8 cellular contexts compared by ENCODE assay signal in the genomic region with DNA sequence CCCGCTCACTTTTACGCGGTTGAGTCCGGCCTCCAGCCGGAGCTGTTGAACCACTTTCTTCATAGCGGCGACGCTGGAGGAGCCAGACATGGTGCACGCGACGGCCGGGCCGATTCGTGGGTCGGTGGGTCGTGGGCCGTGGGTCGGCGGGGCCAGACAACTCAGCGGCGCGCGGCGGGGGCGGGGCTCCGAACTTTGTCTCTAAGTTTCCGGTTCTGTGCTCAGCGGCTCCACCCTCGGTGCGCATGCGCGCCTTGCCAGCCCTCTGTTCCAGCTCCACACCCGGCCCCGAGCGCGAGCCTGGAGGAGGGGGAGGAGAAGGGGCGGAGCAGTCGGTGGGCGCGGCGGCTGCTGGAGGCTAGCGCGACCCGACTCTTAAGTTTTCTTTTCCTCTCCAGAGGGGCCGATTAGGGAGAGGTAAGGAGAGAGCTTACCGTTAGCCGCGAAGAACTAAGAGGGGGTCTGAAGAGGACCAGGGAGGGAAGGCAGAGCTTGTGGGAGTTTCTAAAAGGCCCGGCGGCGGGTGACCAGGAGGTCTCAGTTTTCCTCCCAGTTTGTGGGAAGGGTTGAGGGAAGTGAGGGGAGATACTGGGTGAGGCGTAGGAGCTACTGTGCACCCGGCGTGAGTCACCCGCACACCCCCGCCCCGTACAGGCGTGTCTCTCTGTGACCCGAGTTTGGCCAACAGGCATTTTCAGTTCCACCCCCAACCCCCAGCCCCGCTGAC. TPM values are rescaled to one million over a fixed set of nuclear protein-coding genes. Genes with fewer than 3 reads are reported as not detected.
DNase-seq lines count a peak whose midpoint lies in the region; ATAC-seq and TF ChIP-seq lines count a peak whose summit lies in the region.

Gene GNG5 (minus strand): TSS at position 580 of the 727 bp plus-strand sequence. CDS start 490 bp downstream, at position 90.
Gene SPATA1 (plus strand): TSS at position 385 of the 727 bp plus-strand sequence. CDS start 9,974 bp downstream, outside the sequence.

- H3K9me3 Mint-ChIP-seq in activated T-helper 2 cell treated with anti-CD3 and anti-CD28 coated beads, Interferon-gamma antibody, Interleukin-2, Interleukin-4, amounts not matched to agents 10 μg/mL and 5 μg/mL and 100 μg/mL, durations not matched to agents 14 hours and 24 hours and 36 hours: peaks cover 14% of the 10 kb centered on the region
- H3K9me3 Mint-ChIP-seq in natural killer cell treated with Interleukin-12 subunit alpha and Interleukin-12 subunit beta and Interleukin-15 and Interleukin-18, amount 100 ng/mL, for 72 hours: no peaks in the 10 kb centered on the region

- TF ChIP-seq CTCF in fibroblast of pulmonary artery (IDR thresholded peaks at IDR 0.05; ENCODE audit: low read length, missing control alignments): no peak

- peak; percentile 94 for ATAC-seq in natural killer cell treated with Interleukin-12 subunit alpha and Interleukin-12 subunit beta and Interleukin-15 and Interleukin-18, amount 100 ng/mL, for 72 hours

- peak within 1 kb of the TSS; percentile 99 for H3K27ac Mint-ChIP-seq in activated T-helper 2 cell treated with anti-CD3 and anti-CD28 coated beads, Interferon-gamma antibody, Interleukin-2, Interleukin-4, amounts not matched to agents 10 μg/mL and 5 μg/mL and 100 μg/mL, durations not matched to agents 14 hours and 24 hours and 36 hours
- H3K27ac Mint-ChIP-seq in natural killer cell treated with Interleukin-12 subunit alpha and Interleukin-12 subunit beta and Interleukin-15 and Interleukin-18, amount 100 ng/mL, for 72 hours: peak within 1 kb of the TSS; percentile 93 to 96

- H3K4me3 ChIP-seq in fibroblast of pulmonary artery (replicated peaks; ENCODE audit: low read depth, low read length): peak within 1 kb of the TSS; percentile 67

- no peaks in the 10 kb centered on the region for H3K27me3 Mint-ChIP-seq in activated T-helper 2 cell treated with anti-CD3 and anti-CD28 coated beads, Interferon-gamma antibody, Interleukin-2, Interleukin-4, amounts not matched to agents 10 μg/mL and 5 μg/mL and 100 μg/mL, durations not matched to agents 14 hours and 24 hours and 36 hours (ENCODE audit: low read depth)
- no peaks in the 10 kb centered on the region for H3K27me3 Mint-ChIP-seq in natural killer cell treated with Interleukin-12 subunit alpha and Interleukin-12 subunit beta and Interleukin-15 and Interleukin-18, amount 100 ng/mL, for 72 hours

- H3K36me3 Mint-ChIP-seq in activated T-helper 2 cell treated with anti-CD3 and anti-CD28 coated beads, Interferon-gamma antibody, Interleukin-2, Interleukin-4, amounts not matched to agents 10 μg/mL and 5 μg/mL and 100 μg/mL, durations not matched to agents 14 hours and 24 hours and 36 hours (ENCODE audit: low read depth): peaks cover 49% of the 10 kb centered on the region
- H3K36me3 Mint-ChIP-seq in natural killer cell treated with Interleukin-12 subunit alpha and Interleukin-12 subunit beta and Interleukin-15 and Interleukin-18, amount 100 ng/mL, for 72 hours: peaks cover 12% of the 10 kb centered on the region

- intact Hi-C loops in activated T-helper 2 cell treated with anti-CD3 and anti-CD28 coated beads, Interferon-gamma antibody, Interleukin-2, Interleukin-4, amounts not matched to agents 10 μg/mL and 5 μg/mL and 100 μg/mL, durations not matched to agents 14 hours and 24 hours and 36 hours (cut with micrococcal nuclease): loop anchor here (1.0 to 10.0 kb wide), 8 partner anchors 63 to 771 kb away; partner anchors contain the start of genes BCL10 and CTBS

- peak within 1 kb of the TSS; percentile 100 for H3K4me3 Mint-ChIP-seq in activated T-helper 2 cell treated with anti-CD3 and anti-CD28 coated beads, Interferon-gamma antibody, Interleukin-2, Interleukin-4, amounts not matched to agents 10 μg/mL and 5 μg/mL and 100 μg/mL, durations not matched to agents 14 hours and 24 hours and 36 hours (ENCODE audit: low read depth)
- peak within 1 kb of the TSS; percentile 97 for H3K4me3 Mint-ChIP-seq in natural killer cell treated with Interleukin-12 subunit alpha and Interleukin-12 subunit beta and Interleukin-15 and Interleukin-18, amount 100 ng/mL, for 72 hours

- H3K4me1 Mint-ChIP-seq in activated T-helper 2 cell treated with anti-CD3 and anti-CD28 coated beads, Interferon-gamma antibody, Interleukin-2, Interleukin-4, amounts not matched to agents 10 μg/mL and 5 μg/mL and 100 μg/mL, durations not matched to agents 14 hours and 24 hours and 36 hours (ENCODE audit: low read depth): peaks cover 26% of the 10 kb centered on the region
- H3K4me1 Mint-ChIP-seq in natural killer cell treated with Interleukin-12 subunit alpha and Interleukin-12 subunit beta and Interleukin-15 and Interleukin-18, amount 100 ng/mL, for 72 hours (ENCODE audit: low read depth in 2 of 2): peaks cover 30 to 34% of the 10 kb centered on the region in 2 donors

- DNase-seq in EH (ENCODE audit: low read depth) (peak; percentile 97), GOT3 (lab: John Stamatoyannopoulos, UW) (peak; percentile 74), LHCN-M2 (ENCODE audit: low read depth) (peak; percentile 95), RPMI7951 (ENCODE audit: low read depth) (peak; percentile 96), fibroblast of pulmonary artery (ENCODE audit: low read depth) (peak; percentile 97)
- peak; percentile 97 for DNase-seq in activated T-helper 2 cell treated with anti-CD3 and anti-CD28 coated beads, Interferon-gamma antibody, Interleukin-2, Interleukin-4, amounts not matched to agents 10 μg/mL and 5 μg/mL and 100 μg/mL, durations not matched to agents 14 hours and 24 hours and 36 hours (ENCODE audit: low spot score)
- DNase-seq in natural killer cell treated with Interleukin-12 subunit alpha and Interleukin-12 subunit beta and Interleukin-15 and Interleukin-18, amount 100 ng/mL, for 72 hours (ENCODE audit: low spot score): peak; percentile 99
- DNase-seq in stimulated activated naive CD4-positive, alpha-beta T cell treated with Interleukin-2 at 50 U/mL for 16 hours (lab: John Stamatoyannopoulos, UW): peak; percentile 97

RNA-seq across cellular contexts. Expression of gene GNG5, which starts in this region (rescaled TPM):
- 54.9 and 70.8 TPM in 2 replicates for total RNA-seq in LHCN-M2 (2014; rRNA removed)
- 248 TPM for polyA plus RNA-seq in LHCN-M2 (2012)
- 163 and 193 TPM in 2 replicates for total RNA-seq in RPMI7951 (2014; rRNA removed; shearing (Covaris generic))
- total RNA-seq in activated T-helper 2 cell treated with anti-CD3 and anti-CD28 coated beads, Interferon-gamma antibody, Interleukin-2, Interleukin-4, amounts not matched to agents 10 μg/mL and 5 μg/mL and 100 μg/mL, durations not matched to agents 14 hours and 24 hours and 36 hours: 118 and 126 TPM in 2 replicates
- total RNA-seq in natural killer cell treated with Interleukin-12 subunit alpha and Interleukin-12 subunit beta and Interleukin-15 and Interleukin-18, amount 100 ng/mL, for 72 hours: 100 to 1,000 TPM in 1 of 2 donors, 10 to 100 TPM in 1; 73.3 to 105 TPM

RNA-seq across cellular contexts. Expression of gene SPATA1, which starts in this region (rescaled TPM):
- 0.63 TPM in 1 of 2 replicates, not detected in the other for total RNA-seq in LHCN-M2 (2014; rRNA removed)
- 0.64 TPM for polyA plus RNA-seq in LHCN-M2 (2012)
- total RNA-seq in RPMI7951 (2014; rRNA removed; shearing (Covaris generic)): 2.6 TPM in 1 of 2 replicates, not detected in the other
- 1.4 and 1.5 TPM in 2 replicates for total RNA-seq in activated T-helper 2 cell treated with anti-CD3 and anti-CD28 coated beads, Interferon-gamma antibody, Interleukin-2, Interleukin-4, amounts not matched to agents 10 μg/mL and 5 μg/mL and 100 μg/mL, durations not matched to agents 14 hours and 24 hours and 36 hours
- total RNA-seq in natural killer cell treated with Interleukin-12 subunit alpha and Interleukin-12 subunit beta and Interleukin-15 and Interleukin-18, amount 100 ng/mL, for 72 hours: 1 to 10 TPM in 1 of 2 donors, under 1 TPM in 1; 0.95 to 3.0 TPM

Comparison
In these comparisons a context has a peak if more than half of its experiments do, and no peak if none do; other contexts are left out.
1. Peak in every context shown above with its lines: DNase-seq, ATAC-seq and H3K4me3 ChIP-seq.